ENCODE assay signal across 2 cellular contexts in the genomic region with DNA sequence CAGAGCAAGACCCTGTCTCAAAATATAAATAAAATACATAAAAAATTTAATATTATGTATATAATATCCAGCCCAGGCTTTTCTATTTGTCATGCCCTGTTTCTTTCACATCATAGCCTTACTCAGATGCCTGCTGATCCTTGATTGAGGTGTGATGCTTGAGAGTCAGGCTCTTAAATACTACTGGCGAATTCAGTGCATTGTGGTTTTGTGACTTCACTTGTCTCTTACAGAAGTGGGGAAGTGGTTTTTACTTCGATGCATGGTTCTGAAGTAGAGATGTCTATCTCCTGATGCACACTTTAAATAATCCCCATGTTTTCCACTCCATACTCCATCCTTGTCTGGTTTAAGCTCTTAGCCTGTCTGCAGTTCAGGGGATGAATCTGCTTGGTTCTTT.
TF ChIP-seq lines count a peak whose summit lies in the region.

No MANE protein-coding gene starts in this region.

TF ChIP-seq in IMR-90, 13 proteins besides CTCF, POLR2A, EP300 and RAD21:
- TF ChIP-seq CEBPB (IDR thresholded peaks at IDR 0.05; ENCODE audit: low read depth, low read length), result no peak
- TF ChIP-seq NFE2L2 (IDR thresholded peaks at IDR 0.05; ENCODE audit: low read depth, low read length), result no peak
- TF ChIP-seq FOS (IDR thresholded peaks at IDR 0.05; ENCODE audit: low read depth, low read length), result no peak
- TF ChIP-seq RFX5 (IDR thresholded peaks at IDR 0.05; ENCODE audit: low read depth, low read length), result no peak
- no peak for TF ChIP-seq CHD1 (IDR thresholded peaks at IDR 0.05; ENCODE audit: low read depth, low read length)
- TF ChIP-seq SMC3 (IDR thresholded peaks at IDR 0.05; ENCODE audit: low read depth, low read length), result no peak
- TF ChIP-seq RCOR1 (IDR thresholded peaks at IDR 0.05; ENCODE audit: insufficient replicate concordance, low read length), result no peak
- TF ChIP-seq MAFK (IDR thresholded peaks at IDR 0.05; ENCODE audit: low read depth, low read length), result no peak
- TF ChIP-seq BHLHE40 (IDR thresholded peaks at IDR 0.05; ENCODE audit: low read depth, low read length), result no peak
- TF ChIP-seq, protein P1, sequence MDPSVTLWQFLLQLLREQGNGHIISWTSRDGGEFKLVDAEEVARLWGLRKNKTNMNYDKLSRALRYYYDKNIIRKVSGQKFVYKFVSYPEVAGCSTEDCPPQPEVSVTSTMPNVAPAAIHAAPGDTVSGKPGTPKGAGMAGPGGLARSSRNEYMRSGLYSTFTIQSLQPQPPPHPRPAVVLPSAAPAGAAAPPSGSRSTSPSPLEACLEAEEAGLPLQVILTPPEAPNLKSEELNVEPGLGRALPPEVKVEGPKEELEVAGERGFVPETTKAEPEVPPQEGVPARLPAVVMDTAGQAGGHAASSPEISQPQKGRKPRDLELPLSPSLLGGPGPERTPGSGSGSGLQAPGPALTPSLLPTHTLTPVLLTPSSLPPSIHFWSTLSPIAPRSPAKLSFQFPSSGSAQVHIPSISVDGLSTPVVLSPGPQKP (IDR thresholded peaks at IDR 0.05; ENCODE audit: borderline replicate concordance, low read depth, low read length), result no peak
- TF ChIP-seq, protein P2, sequence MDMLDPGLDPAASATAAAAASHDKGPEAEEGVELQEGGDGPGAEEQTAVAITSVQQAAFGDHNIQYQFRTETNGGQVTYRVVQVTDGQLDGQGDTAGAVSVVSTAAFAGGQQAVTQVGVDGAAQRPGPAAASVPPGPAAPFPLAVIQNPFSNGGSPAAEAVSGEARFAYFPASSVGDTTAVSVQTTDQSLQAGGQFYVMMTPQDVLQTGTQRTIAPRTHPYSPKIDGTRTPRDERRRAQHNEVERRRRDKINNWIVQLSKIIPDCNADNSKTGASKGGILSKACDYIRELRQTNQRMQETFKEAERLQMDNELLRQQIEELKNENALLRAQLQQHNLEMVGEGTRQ (IDR thresholded peaks at IDR 0.05; ENCODE audit: low read depth, low read length), result no peak
- TF ChIP-seq MAZ (IDR thresholded peaks at IDR 0.05; ENCODE audit: borderline replicate concordance, low read depth, low read length), result no peak
- TF ChIP-seq MXI1 (IDR thresholded peaks at IDR 0.05; ENCODE audit: borderline replicate concordance, low read depth, low read length), result no peak

TF ChIP-seq in HepG2, 621 proteins besides CTCF, POLR2A, EP300 and RAD21:
- TF ChIP-seq ZFP1 (CRISPR knock-in tag; IDR thresholded peaks at IDR 0.05) (no peak), ZFP62 (CRISPR knock-in tag; IDR thresholded peaks at IDR 0.05) (no peak), RBM22 (optimal IDR thresholded peaks at IDR 0.05; ENCODE audit: low read length) (peak; percentile 56), ZFP36L2 (CRISPR knock-in tag; IDR thresholded peaks at IDR 0.05) (no peak)
- TF ChIP-seq, protein P3, sequence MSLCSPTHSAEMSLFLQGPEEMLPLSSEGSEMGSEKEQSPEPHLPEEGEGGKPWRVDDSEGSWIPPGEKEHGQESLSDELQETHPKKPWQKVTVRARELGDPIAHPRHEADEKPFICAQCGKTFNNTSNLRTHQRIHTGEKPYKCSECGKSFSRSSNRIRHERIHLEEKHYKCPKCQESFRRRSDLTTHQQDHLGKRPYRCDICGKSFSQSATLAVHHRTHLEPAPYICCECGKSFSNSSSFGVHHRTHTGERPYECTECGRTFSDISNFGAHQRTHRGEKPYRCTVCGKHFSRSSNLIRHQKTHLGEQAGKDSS (CRISPR knock-in tag; IDR thresholded peaks at IDR 0.05; ENCODE audit: borderline replicate concordance, low read depth), result no peak
